ENCODE assay signal across 1 cellular context in genomic region chr22:27663031-27663367, GRCh38.
TF ChIP-seq lines count a peak whose summit lies in the region.

No MANE protein-coding gene starts in this region.

TF ChIP-seq in A549, 52 proteins besides CTCF, POLR2A, EP300 and RAD21 (continued from another document):
- no peak for TF ChIP-seq ELK1 (IDR thresholded peaks at IDR 0.05; ENCODE audit: low read depth, low read length)
TF ChIP-seq in A549: peak in this region for 0.
